ENCODE assay signal across 9 cellular contexts in the genomic region with DNA sequence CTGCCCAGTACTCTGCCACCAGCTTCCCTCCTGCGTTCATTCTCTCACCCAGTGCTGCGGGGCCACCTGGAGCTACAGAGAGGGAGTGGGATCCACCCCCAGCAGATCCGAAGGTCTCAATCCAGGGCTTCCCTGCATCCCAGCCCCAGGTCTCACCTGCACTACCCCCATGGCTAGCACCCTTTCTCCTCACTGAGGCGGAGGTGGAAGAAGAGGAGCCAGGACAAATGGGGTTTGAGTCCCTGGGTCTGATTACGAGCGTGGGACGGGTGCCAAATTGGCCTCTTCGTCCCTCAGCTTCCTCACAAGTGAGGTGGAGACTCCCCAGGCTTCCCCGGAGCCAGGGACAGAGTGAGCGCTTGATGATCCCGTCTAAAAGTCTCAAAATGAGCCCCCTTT.
DNase-seq lines count a peak whose midpoint lies in the region; ATAC-seq and TF ChIP-seq lines count a peak whose summit lies in the region.
"Had no signal": no experiment of that assay in that cellular context is flagged by ENCODE, and none has a peak within 500 bp of the region (broad histone marks: within the 10 kb centered on the region; RNA-seq: fewer than 3 reads in every experiment).

No MANE protein-coding gene starts in this region.

- H2BK5ac ChIP-seq in neuronal stem cell (ENCODE audit: low read length): peak overlapping the region; percentile 7

- no peaks in the 10 kb centered on the region for H3K36me3 Mint-ChIP-seq in endodermal cell (ENCODE audit: low read depth)

- ATAC-seq in HG03196 (IDR thresholded peaks at IDR 0.05; ENCODE audit: unreplicated experiment) (no peak), HG03280 (IDR thresholded peaks at IDR 0.05; ENCODE audit: unreplicated experiment) (no peak)

- H3K27me3 ChIP-seq in endodermal cell (ENCODE audit: control insufficient read depth, insufficient read depth, low read length, poor library complexity, severe bottlenecking) (peaks cover 22% of the 10 kb centered on the region), neuronal stem cell (ENCODE audit: control insufficient read depth in 3 of 3, insufficient read depth in 3 of 3, low read depth in 1 of 3, low read length in 3 of 3) (peaks cover 17 to 33% (median 27%) of the 10 kb centered on the region in 3 experiments), Karpas-422 (ENCODE audit: low read length) (0 out of 2 replicates have a peak, but pooled peaks cover 2% of the 10 kb centered on the region)

- H3K27me3 Mint-ChIP-seq in endodermal cell (ENCODE audit: insufficient read depth): peaks cover 15% of the 10 kb centered on the region

- H3K36me3 ChIP-seq in endodermal cell (ENCODE audit: control insufficient read depth, insufficient read depth, low read length) (no peaks in the 10 kb centered on the region), neuronal stem cell (replicated peaks in 1 of 2; ENCODE audit: control insufficient read depth in 2 of 2, insufficient read depth in 2 of 2, low read length in 2 of 2) (peaks cover 0 to 2% of the 10 kb centered on the region in 2 donors), Karpas-422 (ENCODE audit: insufficient read depth, low read length) (no peaks in the 10 kb centered on the region)

- H3K79me2 ChIP-seq in Karpas-422 (ENCODE audit: low read length): no peaks in the 10 kb centered on the region

- peak; percentile 56 for DNase-seq in COLO668 (lab: John Stamatoyannopoulos, UW; ENCODE audit: unreplicated experiment)
- DNase-seq in NCI-H1105 treated with DMSO at 0.1 percent for 48 hours (lab: John Stamatoyannopoulos, UW): peak; percentile 50
- no peak for DNase-seq in endodermal cell
- no peak for DNase-seq in neuronal stem cell (ENCODE audit: low spot score)
- no peak for DNase-seq in activated effector memory CD4-positive, alpha-beta T cell treated with Interleukin-2 at 50 U/mL for 16 hours
- DNase-seq in Karpas-422: no peak
- DNase-seq: foreskin melanocyte had no signal

- H3K4ac ChIP-seq in neuronal stem cell (ENCODE audit: low read length): no peak overlapping the region

- H4K20me1 ChIP-seq in Karpas-422 (ENCODE audit: insufficient read depth, low read depth, low read length): no peaks in the 10 kb centered on the region

- H3K9ac ChIP-seq in endodermal cell (ENCODE audit: extremely low read depth, low read length, poor library complexity, severe bottlenecking) (no peak overlapping the region), neuronal stem cell (ENCODE audit: low read depth, low read length, poor library complexity) (no peak overlapping the region), Karpas-422 (ENCODE audit: low read length) (no peak overlapping the region)

- no peaks in the 10 kb centered on the region for H3K9me2 ChIP-seq in Karpas-422 (replicated peaks; ENCODE audit: insufficient read depth, low read length)

- 3 to 6% methylated on average over 6 to 11 of the region's 11 CpGs for WGBS in endodermal cell (ENCODE audit: insufficient coverage in 1 of 2, insufficient read length in 1 of 2), 2 experiments
- no CpG with 5 or more reads among the region's 11 CpGs for WGBS in neuronal stem cell (ENCODE audit: extremely low coverage in 2 of 2, insufficient read length in 2 of 2, insufficient replicate concordance in 1 of 2), 2 donors

- H3K4me3 ChIP-seq in endodermal cell (ENCODE audit: low read length) (peak overlapping the region; percentile 83), neuronal stem cell (ENCODE audit: low read length in 2 of 2) (peak overlapping the region; percentile 67 to 80), Karpas-422 (ENCODE audit: low read length) (no peak overlapping the region)

- H3K79me1 ChIP-seq in neuronal stem cell (ENCODE audit: low read depth, low read length): no peaks in the 10 kb centered on the region

- H3K27ac Mint-ChIP-seq in endodermal cell: peak overlapping the region; percentile 30

- H3K4me3 Mint-ChIP-seq in endodermal cell: peak overlapping the region; percentile 75

- H2BK15ac ChIP-seq in neuronal stem cell (ENCODE audit: low read length): peak overlapping the region; percentile 19

- no peak overlapping the region for H4K91ac ChIP-seq in neuronal stem cell (ENCODE audit: low read depth, low read length, poor library complexity)

- H3K14ac ChIP-seq in neuronal stem cell (ENCODE audit: low read length): no peak overlapping the region

- H2AK5ac ChIP-seq in neuronal stem cell (ENCODE audit: low read depth, low read length): peak overlapping the region; percentile 95

- H2BK12ac ChIP-seq in neuronal stem cell (ENCODE audit: low read length): no peak overlapping the region

- H3K9me3 ChIP-seq in endodermal cell (ENCODE audit: control insufficient read depth, low read length): no peaks in the 10 kb centered on the region
- peaks cover 0 to 2% of the 10 kb centered on the region in 2 donors for H3K9me3 ChIP-seq in neuronal stem cell (replicated peaks in 1 of 2; ENCODE audit: control insufficient read depth in 2 of 2, insufficient read depth in 1 of 2, low read depth in 1 of 2, low read length in 2 of 2)
- H3K9me3 ChIP-seq in Karpas-422 (ENCODE audit: low read length): no peaks in the 10 kb centered on the region

- peak overlapping the region; percentile 86 for H2AFZ ChIP-seq in neuronal stem cell (ENCODE audit: low read length)
- H2AFZ ChIP-seq in Karpas-422 (ENCODE audit: low read length): no peak overlapping the region

- H2BK120ac ChIP-seq in neuronal stem cell (ENCODE audit: low read depth, low read length): no peak overlapping the region

- peaks cover 47% of the 10 kb centered on the region for H3K4me1 Mint-ChIP-seq in endodermal cell

- H3K4me1 ChIP-seq in endodermal cell (ENCODE audit: control insufficient read depth, insufficient read depth, low read length) (peaks cover 7% of the 10 kb centered on the region), neuronal stem cell (ENCODE audit: control insufficient read depth in 2 of 2, insufficient read depth in 1 of 2, low read depth in 1 of 2, low read length in 2 of 2) (peaks cover 32 to 37% of the 10 kb centered on the region in 2 donors), Karpas-422 (ENCODE audit: low read length) (peaks cover 14% of the 10 kb centered on the region)

- H3K23ac ChIP-seq in neuronal stem cell (ENCODE audit: low read depth, low read length, poor library complexity): peak overlapping the region; percentile 71

- H4K8ac ChIP-seq in neuronal stem cell (ENCODE audit: low read depth, low read length): no peak overlapping the region

- H3K18ac ChIP-seq in neuronal stem cell (ENCODE audit: low read length): peak overlapping the region; percentile 95

- TF ChIP-seq CTCF in endodermal cell (conservative IDR thresholded peaks at IDR 0.05): no peak

- peak overlapping the region; percentile 100 for H3K4me2 ChIP-seq in neuronal stem cell (ENCODE audit: insufficient read depth, low read length, poor library complexity, severe bottlenecking)
- no peak overlapping the region for H3K4me2 ChIP-seq in Karpas-422 (ENCODE audit: low read depth, low read length, poor library complexity, severe bottlenecking)

- no peaks in the 10 kb centered on the region for H3K9me3 Mint-ChIP-seq in endodermal cell

- H3K27ac ChIP-seq in endodermal cell (ENCODE audit: low read depth, low read length) (no peak overlapping the region), neuronal stem cell (replicated peaks; ENCODE audit: low read length) (no peak overlapping the region), Karpas-422 (ENCODE audit: low read length) (no peak overlapping the region)

Comparison
In these comparisons a context has a peak if more than half of its experiments do, and no peak if none do; other contexts are left out.
1. DNase-seq: peak in COLO668 (single experiment) and NCI-H1105 treated with DMSO at 0.1 percent for 48 hours (single experiment); none in endodermal cell (single experiment), neuronal stem cell (single experiment), activated effector memory CD4-positive, alpha-beta T cell treated with Interleukin-2 at 50 U/mL for 16 hours (single experiment) and Karpas-422 (single experiment).